Comparison of ENCODE assay signal across 1 cellular context in the genomic region with DNA sequence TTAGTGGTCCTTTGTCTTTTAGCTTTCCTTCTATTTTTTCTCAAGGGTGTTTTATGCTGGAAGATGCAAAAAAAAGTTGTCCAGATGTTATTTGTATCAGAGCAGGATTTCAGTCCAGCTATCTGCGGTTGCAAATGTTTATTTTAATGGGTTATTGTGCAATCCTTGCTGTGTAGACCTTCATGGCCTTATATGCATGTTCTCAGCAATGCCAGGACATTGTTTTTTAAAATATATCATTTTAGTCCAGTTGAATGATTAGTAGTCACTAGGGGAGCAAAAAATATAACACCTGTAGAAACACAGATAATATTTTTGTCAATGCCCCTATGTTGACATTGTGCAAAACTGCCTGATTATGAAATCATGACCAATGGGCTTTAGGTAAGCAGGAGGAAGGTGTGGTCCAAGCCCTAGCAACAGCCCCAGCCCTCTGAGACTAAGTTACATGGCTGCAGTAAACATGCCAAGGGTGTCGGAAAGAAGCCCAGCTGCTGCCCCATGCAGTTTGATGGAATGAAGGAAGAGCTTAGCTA.
A peak's percentile ranks its signal among the peaks of the same experiment; 100 is the strongest.
TF ChIP-seq lines count a peak whose summit lies in the region.

No MANE protein-coding gene starts in this region.

TF ChIP-seq in K562, 482 proteins besides CTCF, POLR2A, EP300 and RAD21 (continued from another document):
- no peak for TF ChIP-seq ZNF23 (CRISPR knock-in tag; IDR thresholded peaks at IDR 0.05)
- no peak for TF ChIP-seq CREBBP (IDR thresholded peaks at IDR 0.05; ENCODE audit: low read depth, low read length)
- TF ChIP-seq CTBP1 (IDR thresholded peaks at IDR 0.05; ENCODE audit: borderline replicate concordance) = no peak
- TF ChIP-seq, protein P1, sequence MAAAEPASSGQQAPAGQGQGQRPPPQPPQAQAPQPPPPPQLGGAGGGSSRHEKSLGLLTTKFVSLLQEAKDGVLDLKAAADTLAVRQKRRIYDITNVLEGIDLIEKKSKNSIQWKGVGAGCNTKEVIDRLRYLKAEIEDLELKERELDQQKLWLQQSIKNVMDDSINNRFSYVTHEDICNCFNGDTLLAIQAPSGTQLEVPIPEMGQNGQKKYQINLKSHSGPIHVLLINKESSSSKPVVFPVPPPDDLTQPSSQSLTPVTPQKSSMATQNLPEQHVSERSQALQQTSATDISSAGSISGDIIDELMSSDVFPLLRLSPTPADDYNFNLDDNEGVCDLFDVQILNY (CRISPR knock-in tag; IDR thresholded peaks at IDR 0.05) = no peak
- peak; percentile 60 for TF ChIP-seq CEBPG (CRISPR knock-in tag; IDR thresholded peaks at IDR 0.05)
- peak; percentile 76 to 93 for TF ChIP-seq CEBPG (tag; conservative IDR thresholded peaks at IDR 0.05 in 1 of 2, IDR thresholded peaks at IDR 0.05 in 1 of 2)
